Comparison of ENCODE assay signal across 8 cellular contexts in the genomic region with DNA sequence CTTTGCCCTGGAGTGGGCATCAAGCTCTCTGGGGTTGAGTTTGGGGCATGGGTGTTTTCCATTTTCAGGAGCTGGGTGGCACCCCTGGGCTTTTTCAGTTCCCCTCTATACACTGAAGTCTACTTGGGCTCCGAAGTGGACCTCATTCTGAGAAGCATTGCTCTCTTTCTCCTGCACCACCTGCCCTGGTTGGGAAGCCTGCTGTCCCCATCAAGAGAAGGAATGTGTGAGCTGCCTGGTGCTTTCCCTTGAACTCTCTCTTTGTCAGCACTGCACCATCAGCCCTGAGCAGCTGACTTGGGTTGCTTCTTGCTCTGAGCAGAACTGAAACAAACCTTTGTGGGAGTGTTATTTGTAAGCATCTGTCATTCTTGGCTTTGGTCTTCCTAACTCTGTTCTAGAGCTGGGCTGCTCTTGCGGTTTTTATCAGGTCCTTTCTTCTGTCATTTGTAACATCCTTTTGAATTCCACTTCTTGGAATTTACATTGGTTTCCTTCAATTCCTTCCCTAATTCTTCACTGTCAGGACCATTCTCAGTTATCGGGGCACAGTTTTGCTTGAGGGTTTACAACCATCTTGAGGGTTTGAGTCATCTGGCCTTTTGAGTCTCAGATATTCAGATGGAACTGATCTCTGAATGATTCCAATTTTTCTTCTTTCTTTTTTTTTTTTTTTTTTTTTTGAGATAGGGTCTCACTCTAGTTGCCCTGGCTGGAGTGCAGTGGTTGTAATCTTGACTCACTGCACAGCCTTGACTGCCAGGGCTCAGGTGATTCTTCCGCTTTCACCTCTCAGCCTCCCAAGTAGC. TPM values are rescaled to one million over a fixed set of nuclear protein-coding genes. Genes with fewer than 3 reads are reported as not detected.
A peak's percentile ranks its signal among the peaks of the same experiment; 100 is the strongest.
DNase-seq lines count a peak whose midpoint lies in the region; ATAC-seq, FAIRE-seq and TF ChIP-seq lines count a peak whose summit lies in the region.

No MANE protein-coding gene starts in this region.

- no peak overlapping the region for H2AFZ ChIP-seq in HepG2 (ENCODE audit: low read length)

- no TSS peak for BruUV-seq in HepG2 (replicated peaks; lab: Mats Ljungman, UMichigan)

- peaks cover 71% of the 10 kb centered on the region for H4K20me1 ChIP-seq in HepG2 (ENCODE audit: insufficient read depth, low read length)

- DNase-seq in right lobe of liver (no peak), HepG2 (ENCODE audit: low spot score) (no peak), inferior parietal cortex (ENCODE audit: extremely low spot score) (peak; percentile 78), WERI-Rb-1 (no peak), urothelium cell line (ENCODE audit: low spot score) (no peak)
- peak; percentile 34 for DNase-seq in activated CD4-positive, CD25-positive, alpha-beta regulatory T cell treated with anti-CD3 and anti-CD28 coated beads, Interleukin-2, amount 50 U/mL, for 72 hours
- no peak for DNase-seq in effector CD4-positive, alpha-beta T cell

- intact Hi-C loops in right lobe of liver (cut with DNase I), result no loop called here
- intact Hi-C loops in HepG2 (cut with micrococcal nuclease; ENCODE audit: unreplicated experiment), result loop anchor here (2.0 kb wide), 1 partner anchor 13 kb away; no protein-coding TSS in a partner anchor

- no peak overlapping the region for H3K4me3 ChIP-seq in right lobe of liver
- H3K4me3 ChIP-seq in HepG2 (replicated peaks in 1 of 3; ENCODE audit: insufficient read depth in 1 of 3, low read depth in 2 of 3, low read length in 3 of 3), result no peak overlapping the region
- H3K4me3 ChIP-seq in WERI-Rb-1 (ENCODE audit: low read depth, low read length), result no peak overlapping the region

- FAIRE-seq in HepG2 (lab: Jason Lieb, UNC) (no peak), urothelium cell line (lab: Jason Lieb, UNC) (no peak)

- H3K27ac ChIP-seq in right lobe of liver (no peak overlapping the region), HepG2 (ENCODE audit: extremely low read length, insufficient read depth, low read length) (no peak overlapping the region), WERI-Rb-1 (no peak overlapping the region)

- peaks cover 0 to under 1% (median 0%) of the 10 kb centered on the region in 4 donors for H3K4me1 ChIP-seq in right lobe of liver
- H3K4me1 ChIP-seq in HepG2 (ENCODE audit: insufficient read depth, low read length), result peaks cover 3% of the 10 kb centered on the region; the same call in 1 of the 2 replicates

- TF ChIP-seq POLR2A in right lobe of liver (IDR thresholded peaks at IDR 0.05) (no peak), HepG2 (IDR thresholded peaks at IDR 0.05; ENCODE audit: insufficient read depth in 1 of 2, low read depth in 2 of 2, low read length in 2 of 2) (no peak)

- CTCF ChIA-PET in HepG2 (lab: Yijun Ruan, JAX; ENCODE audit: low intra/inter-chr PET ratio, low total read pairs), result no interaction called here

- 61% methylated on average over 4 of the region's 4 CpGs for WGBS in right lobe of liver (ENCODE audit: insufficient coverage, low coverage, low lambda C conversion rate, missing lambda C conversion rate)
- WGBS in HepG2 (ENCODE audit: low lambda C conversion rate), result 94% methylated on average over 4 of the region's 4 CpGs

- TF ChIP-seq CTCF in right lobe of liver (IDR thresholded peaks at IDR 0.05), result no peak
- no peak for TF ChIP-seq CTCF in HepG2 (CRISPR knock-in tag; IDR thresholded peaks at IDR 0.05)
- TF ChIP-seq CTCF in WERI-Rb-1 (IDR thresholded peaks at IDR 0.05; ENCODE audit: low read depth, low read length), result no peak

- TF ChIP-seq EP300 in HepG2 (IDR thresholded peaks at IDR 0.05; ENCODE audit: low read depth in 2 of 2, low read length in 2 of 2) (no peak), HepG2 (CRISPR knock-in tag; IDR thresholded peaks at IDR 0.05; ENCODE audit: borderline replicate concordance) (no peak)

- no peaks in the 10 kb centered on the region for H3K9me3 ChIP-seq in right lobe of liver
- no peaks in the 10 kb centered on the region for H3K9me3 ChIP-seq in HepG2 (ENCODE audit: low read length)
- no peaks in the 10 kb centered on the region for H3K9me3 ChIP-seq in WERI-Rb-1 (ENCODE audit: severe bottlenecking)

- peak in 3 of 4 donors; percentile 6 to 30 (median 27) for ATAC-seq in right lobe of liver
- no peak for ATAC-seq in HepG2
- peak; percentile 71 for ATAC-seq in HG03064 (IDR thresholded peaks at IDR 0.05; ENCODE audit: low read depth, unreplicated experiment)

- TF ChIP-seq RAD21 in HepG2 (CRISPR knock-in tag; IDR thresholded peaks at IDR 0.05), result no peak

- in situ Hi-C loops in HepG2 (cut with HindIII; ENCODE audit: extremely low pct_ligation_motif_present, low pct_unique_long_range_greater_than_20kb), result no loop called here

- H3K36me3 ChIP-seq in right lobe of liver, result peaks cover 0 to 3% (median 2%) of the 10 kb centered on the region in 4 donors
- H3K36me3 ChIP-seq in HepG2 (replicated peaks in 1 of 2; ENCODE audit: control insufficient read depth in 1 of 2, insufficient read depth in 2 of 2, low read length in 2 of 2), result peaks cover 15 to 49% of the 10 kb centered on the region in 2 experiments
- H3K36me3 ChIP-seq in WERI-Rb-1, result peaks cover 26% of the 10 kb centered on the region

- H3K9ac ChIP-seq in HepG2 (ENCODE audit: insufficient read depth, low read depth, low read length), result no peak overlapping the region

- POLR2A ChIA-PET in HepG2 (lab: Yijun Ruan, JAX), result no interaction called here

- no peak overlapping the region for H3K4me2 ChIP-seq in HepG2 (ENCODE audit: low read depth, low read length)

- no peaks in the 10 kb centered on the region for H3K27me3 ChIP-seq in right lobe of liver
- no peaks in the 10 kb centered on the region for H3K27me3 ChIP-seq in HepG2 (ENCODE audit: control insufficient read depth in 1 of 2, insufficient read depth in 2 of 2, low read length in 2 of 2)
- no peaks in the 10 kb centered on the region for H3K27me3 ChIP-seq in WERI-Rb-1 (ENCODE audit: insufficient read depth, low read depth, severe bottlenecking)

- H3K79me2 ChIP-seq in HepG2 (ENCODE audit: insufficient read depth, low read length), result peaks cover 85% of the 10 kb centered on the region

RNA-seq across cellular contexts. Expression of a gene that starts 20.5 kb away (rescaled TPM):
- total RNA-seq in right lobe of liver, result 10 to 100 TPM; 16.8 to 34.4 (median 22.1) TPM
- total RNA-seq in HepG2 (2016; rRNA removed; fragmentation: Illumina TruSeq; extraction: Trizol), result 58.1 and 74.0 TPM in 2 replicates
- total RNA-seq in HepG2 (2016; cell fraction: cytosol; rRNA removed; fragmentation: Illumina TruSeq; extraction: Trizol; ENCODE audit: low read depth), result 18.9 and 21.0 TPM in 2 replicates
- 54.7 and 71.2 TPM in 2 replicates for total RNA-seq in HepG2 (2016; cell fraction: insoluble cytoplasmic fraction; rRNA removed; fragmentation: Illumina TruSeq; extraction: Trizol)
- total RNA-seq in HepG2 (2016; cell fraction: membrane; rRNA removed; fragmentation: Illumina TruSeq; extraction: Trizol), result 28.3 and 30.3 TPM in 2 replicates
- total RNA-seq in HepG2 (2016; cell fraction: nucleus; rRNA removed; fragmentation: Illumina TruSeq; extraction: Trizol), result 19.5 and 20.6 TPM in 2 replicates
- 28.4 and 30.2 TPM in 2 replicates for polyA plus RNA-seq in HepG2 (2011; rRNA removed)
- polyA plus RNA-seq in HepG2 (2011; cell fraction: cytosol; rRNA removed), result 23.5 and 29.7 TPM in 2 replicates
- polyA plus RNA-seq in HepG2 (2011; cell fraction: nucleus; rRNA removed), result 6.3 and 8.9 TPM in 2 replicates
- polyA plus RNA-seq in HepG2 (2012), result 34.6 and 41.4 TPM in 2 replicates
- 22.0 and 22.8 TPM in 2 replicates for polyA plus RNA-seq in HepG2 (2016; cell fraction: cytosol; fragmentation: Illumina TruSeq; extraction: Trizol; ENCODE audit: low read depth)
- polyA plus RNA-seq in HepG2 (2016; cell fraction: insoluble cytoplasmic fraction; fragmentation: Illumina TruSeq; extraction: Trizol; ENCODE audit: low read depth), result 108 and 112 TPM in 2 replicates
- 30.8 and 30.9 TPM in 2 replicates for polyA plus RNA-seq in HepG2 (2016; cell fraction: membrane; fragmentation: Illumina TruSeq; extraction: Trizol; ENCODE audit: low read depth)
- polyA plus RNA-seq in HepG2 (2016; cell fraction: nucleus; fragmentation: Illumina TruSeq; extraction: Trizol; ENCODE audit: insufficient read depth, low read depth), result 38.8 and 39.3 TPM in 2 replicates
- 22.7 and 33.2 TPM in 2 replicates for polyA minus RNA-seq in HepG2 (2011; rRNA and poly(A)+ RNA removed; ENCODE audit: low replicate concordance)
- 16.1 and 16.5 TPM in 2 replicates for polyA minus RNA-seq in HepG2 (2011; cell fraction: cytosol; rRNA and poly(A)+ RNA removed)
- 8.5 and 11.7 TPM in 2 replicates for polyA minus RNA-seq in HepG2 (2011; cell fraction: nucleus; rRNA and poly(A)+ RNA removed)

RNA-seq across cellular contexts. Expression of a gene that starts 36.7 kb away (rescaled TPM):
- total RNA-seq in right lobe of liver (under 1 TPM in 3 of 6 experiments, not detected in 3; 0.07 to 0.12 (median 0.09) TPM), HepG2 (2016; rRNA removed; fragmentation: Illumina TruSeq; extraction: Trizol) (0.11 and 0.15 TPM in 2 replicates)
- total RNA-seq in HepG2 (2016; cell fraction: cytosol; rRNA removed; fragmentation: Illumina TruSeq; extraction: Trizol; ENCODE audit: low read depth), result not detected in 2 replicates
- total RNA-seq in HepG2 (2016; cell fraction: insoluble cytoplasmic fraction; rRNA removed; fragmentation: Illumina TruSeq; extraction: Trizol), result 0.13 and 0.16 TPM in 2 replicates
- 0.03 TPM in 1 of 2 replicates, not detected in the other for total RNA-seq in HepG2 (2016; cell fraction: membrane; rRNA removed; fragmentation: Illumina TruSeq; extraction: Trizol)
- 0.22 TPM in 1 of 2 replicates, not detected in the other for total RNA-seq in HepG2 (2016; cell fraction: nucleus; rRNA removed; fragmentation: Illumina TruSeq; extraction: Trizol)
- not detected in 2 replicates for polyA plus RNA-seq in HepG2 (2011; rRNA removed)
- polyA plus RNA-seq in HepG2 (2011; cell fraction: cytosol; rRNA removed), result 0.01 TPM in 2 replicates
- polyA plus RNA-seq in HepG2 (2011; cell fraction: nucleus; rRNA removed), result 0.03 TPM in 1 of 2 replicates, not detected in the other
- polyA plus RNA-seq in HepG2 (2012), result 0.03 TPM in 2 replicates
- not detected in 2 replicates for polyA plus RNA-seq in HepG2 (2016; cell fraction: cytosol; fragmentation: Illumina TruSeq; extraction: Trizol; ENCODE audit: low read depth)
- 0.04 and 0.11 TPM in 2 replicates for polyA plus RNA-seq in HepG2 (2016; cell fraction: insoluble cytoplasmic fraction; fragmentation: Illumina TruSeq; extraction: Trizol; ENCODE audit: low read depth)
- 0.05 TPM in 1 of 2 replicates, not detected in the other for polyA plus RNA-seq in HepG2 (2016; cell fraction: membrane; fragmentation: Illumina TruSeq; extraction: Trizol; ENCODE audit: low read depth)
- not detected in 2 replicates for polyA plus RNA-seq in HepG2 (2016; cell fraction: nucleus; fragmentation: Illumina TruSeq; extraction: Trizol; ENCODE audit: insufficient read depth, low read depth)
- polyA minus RNA-seq in HepG2 (2011; rRNA and poly(A)+ RNA removed; ENCODE audit: low replicate concordance), result 0.02 and 0.49 TPM in 2 replicates
- polyA minus RNA-seq in HepG2 (2011; cell fraction: cytosol; rRNA and poly(A)+ RNA removed), result not detected in 2 replicates
- not detected in 2 replicates for polyA minus RNA-seq in HepG2 (2011; cell fraction: nucleus; rRNA and poly(A)+ RNA removed)

RNA-seq across cellular contexts. Expression of a gene that starts 41.8 kb away (rescaled TPM):
- total RNA-seq in right lobe of liver (10 to 100 TPM in 2 of 6 experiments, 1 to 10 TPM in 4; 7.1 to 29.0 (median 7.8) TPM), HepG2 (2016; rRNA removed; fragmentation: Illumina TruSeq; extraction: Trizol) (27.0 and 32.0 TPM in 2 replicates)
- total RNA-seq in HepG2 (2016; cell fraction: cytosol; rRNA removed; fragmentation: Illumina TruSeq; extraction: Trizol; ENCODE audit: low read depth), result 18.2 and 18.6 TPM in 2 replicates
- total RNA-seq in HepG2 (2016; cell fraction: insoluble cytoplasmic fraction; rRNA removed; fragmentation: Illumina TruSeq; extraction: Trizol), result 28.2 and 30.6 TPM in 2 replicates
- total RNA-seq in HepG2 (2016; cell fraction: membrane; rRNA removed; fragmentation: Illumina TruSeq; extraction: Trizol), result 30.4 and 39.2 TPM in 2 replicates
- total RNA-seq in HepG2 (2016; cell fraction: nucleus; rRNA removed; fragmentation: Illumina TruSeq; extraction: Trizol), result 14.3 and 16.0 TPM in 2 replicates
- polyA plus RNA-seq in HepG2 (2011; rRNA removed), result 15.3 and 19.9 TPM in 2 replicates
- polyA plus RNA-seq in HepG2 (2011; cell fraction: cytosol; rRNA removed), result 15.7 and 30.3 TPM in 2 replicates
- 42.4 and 43.1 TPM in 2 replicates for polyA plus RNA-seq in HepG2 (2011; cell fraction: nucleus; rRNA removed)
- 10.8 and 14.7 TPM in 2 replicates for polyA plus RNA-seq in HepG2 (2012)
- 20.1 and 25.1 TPM in 2 replicates for polyA plus RNA-seq in HepG2 (2016; cell fraction: cytosol; fragmentation: Illumina TruSeq; extraction: Trizol; ENCODE audit: low read depth)
- polyA plus RNA-seq in HepG2 (2016; cell fraction: insoluble cytoplasmic fraction; fragmentation: Illumina TruSeq; extraction: Trizol; ENCODE audit: low read depth), result 30.6 and 33.5 TPM in 2 replicates
- polyA plus RNA-seq in HepG2 (2016; cell fraction: membrane; fragmentation: Illumina TruSeq; extraction: Trizol; ENCODE audit: low read depth), result 32.1 and 32.9 TPM in 2 replicates
- polyA plus RNA-seq in HepG2 (2016; cell fraction: nucleus; fragmentation: Illumina TruSeq; extraction: Trizol; ENCODE audit: insufficient read depth, low read depth), result 31.4 and 34.1 TPM in 2 replicates
- 24.6 and 29.4 TPM in 2 replicates for polyA minus RNA-seq in HepG2 (2011; rRNA and poly(A)+ RNA removed; ENCODE audit: low replicate concordance)
- 8.5 and 10.8 TPM in 2 replicates for polyA minus RNA-seq in HepG2 (2011; cell fraction: cytosol; rRNA and poly(A)+ RNA removed)
- polyA minus RNA-seq in HepG2 (2011; cell fraction: nucleus; rRNA and poly(A)+ RNA removed), result 11.7 and 13.1 TPM in 2 replicates

RNA-seq across cellular contexts. Expression of a gene that starts 44.6 kb away (rescaled TPM):
- total RNA-seq in right lobe of liver (not detected), HepG2 (2016; rRNA removed; fragmentation: Illumina TruSeq; extraction: Trizol) (0.33 TPM in 1 of 2 replicates, not detected in the other)
- total RNA-seq in HepG2 (2016; cell fraction: cytosol; rRNA removed; fragmentation: Illumina TruSeq; extraction: Trizol; ENCODE audit: low read depth), result 0.09 TPM in 1 of 2 replicates, not detected in the other
- 0.13 and 0.15 TPM in 2 replicates for total RNA-seq in HepG2 (2016; cell fraction: insoluble cytoplasmic fraction; rRNA removed; fragmentation: Illumina TruSeq; extraction: Trizol)
- 0.28 TPM in 1 of 2 replicates, not detected in the other for total RNA-seq in HepG2 (2016; cell fraction: membrane; rRNA removed; fragmentation: Illumina TruSeq; extraction: Trizol)
- 0.19 and 0.28 TPM in 2 replicates for total RNA-seq in HepG2 (2016; cell fraction: nucleus; rRNA removed; fragmentation: Illumina TruSeq; extraction: Trizol)
- polyA plus RNA-seq in HepG2 (2011; rRNA removed), result 0.05 and 0.15 TPM in 2 replicates
- 0.04 and 0.13 TPM in 2 replicates for polyA plus RNA-seq in HepG2 (2011; cell fraction: cytosol; rRNA removed)
- 0.78 and 0.79 TPM in 2 replicates for polyA plus RNA-seq in HepG2 (2011; cell fraction: nucleus; rRNA removed)
- polyA plus RNA-seq in HepG2 (2012), result 0.05 and 0.15 TPM in 2 replicates
- polyA plus RNA-seq in HepG2 (2016; cell fraction: cytosol; fragmentation: Illumina TruSeq; extraction: Trizol; ENCODE audit: low read depth), result 0.05 and 0.07 TPM in 2 replicates
- polyA plus RNA-seq in HepG2 (2016; cell fraction: insoluble cytoplasmic fraction; fragmentation: Illumina TruSeq; extraction: Trizol; ENCODE audit: low read depth), result 0.17 TPM in 1 of 2 replicates, not detected in the other
- polyA plus RNA-seq in HepG2 (2016; cell fraction: membrane; fragmentation: Illumina TruSeq; extraction: Trizol; ENCODE audit: low read depth), result 0.16 TPM in 1 of 2 replicates, not detected in the other
- 0.64 and 0.97 TPM in 2 replicates for polyA plus RNA-seq in HepG2 (2016; cell fraction: nucleus; fragmentation: Illumina TruSeq; extraction: Trizol; ENCODE audit: insufficient read depth, low read depth)
- 0.07 and 0.12 TPM in 2 replicates for polyA minus RNA-seq in HepG2 (2011; rRNA and poly(A)+ RNA removed; ENCODE audit: low replicate concordance)
- not detected in 2 replicates for polyA minus RNA-seq in HepG2 (2011; cell fraction: cytosol; rRNA and poly(A)+ RNA removed)
- 0.39 and 0.50 TPM in 2 replicates for polyA minus RNA-seq in HepG2 (2011; cell fraction: nucleus; rRNA and poly(A)+ RNA removed)

RNA-seq across cellular contexts. Expression of a gene that starts 54.1 kb away (rescaled TPM):
- total RNA-seq in right lobe of liver (10 to 100 TPM; 33.1 to 85.7 (median 71.6) TPM), HepG2 (2016; rRNA removed; fragmentation: Illumina TruSeq; extraction: Trizol) (39.7 and 57.4 TPM in 2 replicates)
- total RNA-seq in HepG2 (2016; cell fraction: cytosol; rRNA removed; fragmentation: Illumina TruSeq; extraction: Trizol; ENCODE audit: low read depth), result 33.2 and 40.3 TPM in 2 replicates
- total RNA-seq in HepG2 (2016; cell fraction: insoluble cytoplasmic fraction; rRNA removed; fragmentation: Illumina TruSeq; extraction: Trizol), result 40.0 and 62.7 TPM in 2 replicates
- 45.7 and 54.6 TPM in 2 replicates for total RNA-seq in HepG2 (2016; cell fraction: membrane; rRNA removed; fragmentation: Illumina TruSeq; extraction: Trizol)
- total RNA-seq in HepG2 (2016; cell fraction: nucleus; rRNA removed; fragmentation: Illumina TruSeq; extraction: Trizol), result 34.2 and 40.4 TPM in 2 replicates
- 16.6 and 18.0 TPM in 2 replicates for polyA plus RNA-seq in HepG2 (2011; rRNA removed)
- polyA plus RNA-seq in HepG2 (2011; cell fraction: cytosol; rRNA removed), result 15.2 and 26.9 TPM in 2 replicates
- polyA plus RNA-seq in HepG2 (2011; cell fraction: nucleus; rRNA removed), result 10.9 and 11.0 TPM in 2 replicates
- polyA plus RNA-seq in HepG2 (2012), result 13.3 and 21.0 TPM in 2 replicates
- polyA plus RNA-seq in HepG2 (2016; cell fraction: cytosol; fragmentation: Illumina TruSeq; extraction: Trizol; ENCODE audit: low read depth), result 42.3 and 50.0 TPM in 2 replicates
- 46.2 TPM in 2 replicates for polyA plus RNA-seq in HepG2 (2016; cell fraction: insoluble cytoplasmic fraction; fragmentation: Illumina TruSeq; extraction: Trizol; ENCODE audit: low read depth)
- 43.9 and 48.5 TPM in 2 replicates for polyA plus RNA-seq in HepG2 (2016; cell fraction: membrane; fragmentation: Illumina TruSeq; extraction: Trizol; ENCODE audit: low read depth)
- 73.9 and 89.3 TPM in 2 replicates for polyA plus RNA-seq in HepG2 (2016; cell fraction: nucleus; fragmentation: Illumina TruSeq; extraction: Trizol; ENCODE audit: insufficient read depth, low read depth)
- polyA minus RNA-seq in HepG2 (2011; rRNA and poly(A)+ RNA removed; ENCODE audit: low replicate concordance), result 24.5 and 32.2 TPM in 2 replicates
- 8.3 and 14.1 TPM in 2 replicates for polyA minus RNA-seq in HepG2 (2011; cell fraction: cytosol; rRNA and poly(A)+ RNA removed)
- 2.6 and 5.5 TPM in 2 replicates for polyA minus RNA-seq in HepG2 (2011; cell fraction: nucleus; rRNA and poly(A)+ RNA removed)

Comparison
In these comparisons a context has a peak if more than half of its experiments do, and no peak if none do; other contexts are left out.
1. DNase-seq: peak in activated CD4-positive, CD25-positive, alpha-beta regulatory T cell treated with anti-CD3 and anti-CD28 coated beads, Interleukin-2, amount 50 U/mL, for 72 hours (single experiment) and inferior parietal cortex (single experiment); none in right lobe of liver (0 of 3), HepG2 (single experiment), WERI-Rb-1 (single experiment), effector CD4-positive, alpha-beta T cell (single experiment) and urothelium cell line (single experiment).